In the genomic region with DNA sequence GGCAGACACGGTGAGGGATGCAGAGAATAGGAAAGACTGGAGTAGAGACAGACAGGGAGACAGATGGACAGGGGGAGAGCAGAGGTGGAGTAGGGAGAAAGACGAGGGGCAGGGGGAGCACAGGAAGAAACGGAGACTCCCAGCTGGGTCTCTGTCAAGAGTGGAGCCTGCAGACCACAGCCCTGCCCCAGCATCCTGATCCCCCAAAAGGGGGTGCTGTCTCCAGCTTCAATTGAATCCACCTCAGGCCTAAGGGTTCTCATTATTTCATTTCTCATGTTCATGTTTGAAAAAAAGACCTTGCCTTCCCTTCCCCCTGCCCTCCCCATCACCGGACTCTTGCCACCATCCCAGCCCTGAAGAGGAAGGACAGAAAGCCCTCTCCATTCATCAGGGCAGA, we compare ENCODE assay signal across 14 cellular contexts.
DNase-seq lines count a peak whose midpoint lies in the region; TF ChIP-seq lines count a peak whose summit lies in the region.
"Had no signal": no experiment of that assay in that cellular context is flagged by ENCODE, and none has a peak within 500 bp of the region (broad histone marks: within the 10 kb centered on the region; RNA-seq: fewer than 3 reads in every experiment).

No MANE protein-coding gene starts in this region.

- no peak overlapping the region for H3K23ac ChIP-seq in neuronal stem cell (ENCODE audit: low read depth, low read length, poor library complexity)

- no peak overlapping the region for H4K8ac ChIP-seq in neuronal stem cell (ENCODE audit: low read depth, low read length)

- H2BK120ac ChIP-seq in neuronal stem cell (ENCODE audit: low read depth, low read length) = no peak overlapping the region

- no peak for TF ChIP-seq POLR2A in NB4 (IDR thresholded peaks at IDR 0.05; ENCODE audit: extremely low read depth, insufficient read length)

- peak overlapping the region; percentile 13 for H2AFZ ChIP-seq in neuronal stem cell (ENCODE audit: low read length)

- intact Hi-C loops in head of caudate nucleus (cut with DNase I) = no loop called here

- H3K27me3 ChIP-seq in H7 (ENCODE audit: control insufficient read depth, insufficient read depth, low read length) (no peaks in the 10 kb centered on the region), neuronal stem cell (ENCODE audit: control insufficient read depth in 3 of 3, insufficient read depth in 3 of 3, low read depth in 1 of 3, low read length in 3 of 3) (no peaks in the 10 kb centered on the region)

- TF ChIP-seq CTCF in NB4 (IDR thresholded peaks at IDR 0.05; ENCODE audit: low read depth, low read length) (peak; percentile 24), choroid plexus epithelial cell (conservative IDR thresholded peaks at IDR 0.05; ENCODE audit: low read depth, low read length) (peak; percentile 19)

- H3K14ac ChIP-seq in neuronal stem cell (ENCODE audit: low read length) = no peak overlapping the region

- H2AK5ac ChIP-seq in neuronal stem cell (ENCODE audit: low read depth, low read length) = peak overlapping the region; percentile 21

- no peak overlapping the region for H3K9ac ChIP-seq in neuronal stem cell (ENCODE audit: low read depth, low read length, poor library complexity)

- H3K4me3 ChIP-seq in H7 (ENCODE audit: insufficient read depth, low read depth, low read length) (no peak overlapping the region), NB4 (ENCODE audit: low read depth, low read length) (no peak overlapping the region), choroid plexus epithelial cell (ENCODE audit: low read depth, low read length) (no peak overlapping the region), neuronal stem cell (ENCODE audit: low read length in 2 of 2) (no peak overlapping the region)

- H4K91ac ChIP-seq in neuronal stem cell (ENCODE audit: low read depth, low read length, poor library complexity) = no peak overlapping the region

- H2BK15ac ChIP-seq in neuronal stem cell (ENCODE audit: low read length) = no peak overlapping the region

- H3K9me3 ChIP-seq in neuronal stem cell (replicated peaks in 1 of 2; ENCODE audit: control insufficient read depth in 2 of 2, insufficient read depth in 1 of 2, low read depth in 1 of 2, low read length in 2 of 2) = no peaks in the 10 kb centered on the region

- no peak overlapping the region for H3K27ac ChIP-seq in neuronal stem cell (replicated peaks; ENCODE audit: low read length)
- H3K27ac ChIP-seq: HL-60 had no signal

- H3K4ac ChIP-seq in neuronal stem cell (ENCODE audit: low read length) = no peak overlapping the region

- peak overlapping the region; percentile 33 for H3K18ac ChIP-seq in neuronal stem cell (ENCODE audit: low read length)

- H3K4me1 ChIP-seq in neuronal stem cell (ENCODE audit: control insufficient read depth in 2 of 2, insufficient read depth in 1 of 2, low read depth in 1 of 2, low read length in 2 of 2) = peaks cover 4 to 11% of the 10 kb centered on the region in 2 donors

- H2BK12ac ChIP-seq in neuronal stem cell (ENCODE audit: low read length) = peak overlapping the region; percentile 47

- no peak overlapping the region for H3K4me2 ChIP-seq in neuronal stem cell (ENCODE audit: insufficient read depth, low read length, poor library complexity, severe bottlenecking)

- no peak overlapping the region for H2BK5ac ChIP-seq in neuronal stem cell (ENCODE audit: low read length)

- H3K36me3 ChIP-seq in H7 (replicated peaks; ENCODE audit: control insufficient read depth, insufficient read depth, low read length) = no peaks in the 10 kb centered on the region
- no peaks in the 10 kb centered on the region for H3K36me3 ChIP-seq in neuronal stem cell (replicated peaks in 1 of 2; ENCODE audit: control insufficient read depth in 2 of 2, insufficient read depth in 2 of 2, low read length in 2 of 2)

- peak; percentile 65 for DNase-seq in H7
- no peak for DNase-seq in NB4 (ENCODE audit: low read depth)
- no peak for DNase-seq in choroid plexus epithelial cell (ENCODE audit: low read depth)
- no peak for DNase-seq in neuronal stem cell (ENCODE audit: low spot score)
- no peak for DNase-seq in hepatic stellate cell (ENCODE audit: low spot score)
- DNase-seq in head of caudate nucleus = no peak
- DNase-seq in D341Med (ENCODE audit: low spot score) = no peak
- DNase-seq: C1 segment of cervical spinal cord, DMS153, NCI-H1417, NCI-H2029, NCI-H510A treated with DMSO at 0.1 percent for 48 hours, Right ventricle myocardium superior had no signal

- H3K79me1 ChIP-seq in neuronal stem cell (ENCODE audit: low read depth, low read length) = no peaks in the 10 kb centered on the region

- WGBS in neuronal stem cell (ENCODE audit: extremely low coverage in 2 of 2, insufficient read length in 2 of 2, insufficient replicate concordance in 1 of 2), 2 donors = no CpG with 5 or more reads among the region's 4 CpGs
